10 cellular contexts compared by ENCODE assay signal in the genomic region with DNA sequence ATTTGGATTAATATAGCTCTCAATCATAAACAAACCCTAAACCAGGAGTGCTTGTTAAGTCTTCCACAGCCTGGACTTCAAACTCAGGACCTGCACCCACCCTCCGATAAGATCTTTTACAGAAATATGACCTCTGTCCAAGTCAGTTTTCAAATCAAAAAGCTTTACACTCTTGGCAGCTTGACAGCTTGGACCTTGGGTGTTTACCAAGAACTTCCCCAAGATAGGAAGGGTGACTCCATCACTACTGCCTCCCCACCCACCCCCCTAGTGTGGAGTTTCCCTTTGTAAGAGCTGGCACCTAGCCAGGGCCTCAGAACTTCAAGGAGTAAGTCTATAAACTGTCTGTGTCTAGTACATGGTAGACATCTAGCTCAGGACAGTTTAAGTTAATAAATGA. TPM values are rescaled to one million over a fixed set of nuclear protein-coding genes. Genes with fewer than 3 reads are reported as not detected.
DNase-seq lines count a peak whose midpoint lies in the region; ATAC-seq and TF ChIP-seq lines count a peak whose summit lies in the region.
"Had no signal": no experiment of that assay in that cellular context is flagged by ENCODE, and none has a peak within 500 bp of the region (broad histone marks: within the 10 kb centered on the region; RNA-seq: fewer than 3 reads in every experiment).

No MANE protein-coding gene starts in this region.

- peaks cover 57% of the 10 kb centered on the region for H3K4me1 Mint-ChIP-seq in Calu3 (ENCODE audit: low read depth, unreplicated experiment)

- no peaks in the 10 kb centered on the region for H3K27me3 ChIP-seq in SK-N-SH (ENCODE audit: insufficient read depth)
- H3K27me3 ChIP-seq in ovary: no peaks in the 10 kb centered on the region

- no peak for TF ChIP-seq RAD21 in SK-N-SH (IDR thresholded peaks at IDR 0.05; ENCODE audit: low read length)

- H4K20me1 ChIP-seq in SK-N-SH (ENCODE audit: insufficient read depth): peaks cover 96% of the 10 kb centered on the region

- no peaks in the 10 kb centered on the region for H3K27me3 Mint-ChIP-seq in Calu3 (ENCODE audit: unreplicated experiment)

- peaks cover 74% of the 10 kb centered on the region for H3F3A ChIP-seq in SK-N-SH (replicated peaks; ENCODE audit: insufficient read depth)

- CTCF ChIA-PET in Calu3 (lab: Charles Lee): interaction anchor here (0.6 to 3.1 kb wide), 9 partner anchors 9 to 367 kb away, joined by 3 to 15 read pairs (median 5); a partner anchor contains a TSS
- CTCF ChIA-PET in SK-N-SH (lab: Yijun Ruan, JAX): interaction anchor here (0.8 to 9.3 kb wide), 10 partner anchors 8 to 146 kb away, joined by 3 to 56 read pairs (median 4); a partner anchor contains a TSS

- H3K27ac Mint-ChIP-seq in Calu3 (ENCODE audit: unreplicated experiment): no peak overlapping the region
- H3K27ac Mint-ChIP-seq: CD8-positive, alpha-beta T cell had no signal

- H3K36me3 Mint-ChIP-seq in Calu3 (ENCODE audit: insufficient read depth, unreplicated experiment): peaks cover 7% of the 10 kb centered on the region
- H3K36me3 Mint-ChIP-seq: CD8-positive, alpha-beta T cell had no signal

- H3K36me3 ChIP-seq in SK-N-SH (replicated peaks in 1 of 2; ENCODE audit: control insufficient read depth in 1 of 2, insufficient read depth in 2 of 2, low read length in 1 of 2) (peaks cover 22 to 60% of the 10 kb centered on the region in 2 experiments), ovary (no peaks in the 10 kb centered on the region)

- intact Hi-C loops in Calu3 (cut with micrococcal nuclease; ENCODE audit: unreplicated experiment): loop anchor here (5.0 kb wide), 1 partner anchor 40 kb away; no protein-coding TSS in a partner anchor
- intact Hi-C loops in ovary (cut with DNase I): no loop called here

- peak; percentile 70 for DNase-seq in Calu3
- DNase-seq in SK-N-SH: no peak
- peak; percentile 91 for DNase-seq in fibroblast of mammary gland (ENCODE audit: low read depth)
- DNase-seq in ovary: peak; percentile 54 to 82 (median 71)
- no peak for DNase-seq in stimulated activated CD4-positive, alpha-beta T cell treated with anti-CD3 and anti-CD28 coated beads, Interleukin-12 subunit alpha, Interleukin-12 subunit beta, amount 100 ng/mL, for 4 hours
- DNase-seq in NCI-H1092 treated with DMSO at 0.1 percent for 48 hours (lab: John Stamatoyannopoulos, UW): no peak
- no peak for DNase-seq in effector CD8-positive, alpha-beta T cell (lab: John Stamatoyannopoulos, UW)
- DNase-seq: CD8-positive, alpha-beta T cell had no signal

- no peaks in the 10 kb centered on the region for H3K9me2 ChIP-seq in SK-N-SH

- TF ChIP-seq EP300 in SK-N-SH (IDR thresholded peaks at IDR 0.05; ENCODE audit: borderline replicate concordance in 1 of 2, low read depth in 1 of 2, low read length in 1 of 2) (peak; percentile 17 to 80; a peak in 1 of 4 replicates), ovary (IDR thresholded peaks at IDR 0.05) (no peak)

- H3K27ac ChIP-seq in SK-N-SH (ENCODE audit: low read depth in 2 of 2, low read length in 1 of 2): peak overlapping the region; percentile 73 to 81
- peak overlapping the region in 1 of 2 donors; percentile 40 for H3K27ac ChIP-seq in ovary
- H3K27ac ChIP-seq: parathyroid adenoma had no signal

- no peak overlapping the region for H3K9ac ChIP-seq in SK-N-SH
- H3K9ac ChIP-seq: parathyroid adenoma had no signal

- H3K4me2 ChIP-seq in SK-N-SH: peak overlapping the region; percentile 71

- H3K4me1 ChIP-seq in SK-N-SH (ENCODE audit: control insufficient read depth in 1 of 2, insufficient read depth in 2 of 2, low read depth in 1 of 2, low read length in 1 of 2) (peaks cover 62 to 74% of the 10 kb centered on the region in 2 experiments), ovary (ENCODE audit: insufficient read depth) (peaks cover 38% of the 10 kb centered on the region)

- H3K9me3 Mint-ChIP-seq in Calu3 (ENCODE audit: low read depth, unreplicated experiment): no peaks in the 10 kb centered on the region
- H3K9me3 Mint-ChIP-seq: CD8-positive, alpha-beta T cell had no signal

- no peak overlapping the region for H3K4me3 ChIP-seq in SK-N-SH (ENCODE audit: low read depth in 2 of 2, low read length in 1 of 2)
- H3K4me3 ChIP-seq in fibroblast of mammary gland (ENCODE audit: control insufficient read depth, low read depth, low read length): no peak overlapping the region
- no peak overlapping the region for H3K4me3 ChIP-seq in ovary

- no peak overlapping the region for H2AFZ ChIP-seq in SK-N-SH (ENCODE audit: low read depth)
- H2AFZ ChIP-seq: parathyroid adenoma had no signal

- peaks cover 97% of the 10 kb centered on the region for H3K79me2 ChIP-seq in SK-N-SH (ENCODE audit: insufficient read depth)
- H3K79me2 ChIP-seq: parathyroid adenoma had no signal

- WGBS in SK-N-SH (ENCODE audit: low lambda C conversion rate): 15% methylated on average over 1 of the region's 1 CpG
- WGBS in ovary, 3 donors: 24 to 31% (median 25%) methylated on average over 1 of the region's 1 CpG

- TF ChIP-seq CTCF in Calu3 (IDR thresholded peaks at IDR 0.05; ENCODE audit: unreplicated experiment) (no peak), SK-N-SH (IDR thresholded peaks at IDR 0.05) (no peak), fibroblast of mammary gland (conservative IDR thresholded peaks at IDR 0.05; ENCODE audit: control insufficient read depth, insufficient read depth, low read depth, low read length) (no peak), ovary (IDR thresholded peaks at IDR 0.05) (no peak)

- POLR2A ChIA-PET in SK-N-SH (lab: Yijun Ruan, JAX): interaction anchor here (0.9 kb wide), 1 partner anchor 10 kb away, joined by 3 read pairs; a partner anchor contains a TSS

- H3K9me3 ChIP-seq in SK-N-SH: no peaks in the 10 kb centered on the region
- no peaks in the 10 kb centered on the region for H3K9me3 ChIP-seq in ovary

- no peak for TF ChIP-seq POLR2A in ovary (IDR thresholded peaks at IDR 0.05)

- H3K4me3 Mint-ChIP-seq in Calu3 (ENCODE audit: low read depth, unreplicated experiment): no peak overlapping the region
- H3K4me3 Mint-ChIP-seq: CD8-positive, alpha-beta T cell had no signal

- no peak for ATAC-seq in HG03097 (IDR thresholded peaks at IDR 0.05; ENCODE audit: low FRiP score, unreplicated experiment)
- ATAC-seq: CD8-positive, alpha-beta T cell had no signal

- BruUV-seq in Calu3 (replicated peaks; lab: Mats Ljungman, UMichigan): no TSS peak

TF ChIP-seq in SK-N-SH, 30 proteins besides CTCF, POLR2A, EP300 and RAD21:
- peak; percentile 81 for TF ChIP-seq TCF12 (IDR thresholded peaks at IDR 0.05)
- TF ChIP-seq, protein P1, sequence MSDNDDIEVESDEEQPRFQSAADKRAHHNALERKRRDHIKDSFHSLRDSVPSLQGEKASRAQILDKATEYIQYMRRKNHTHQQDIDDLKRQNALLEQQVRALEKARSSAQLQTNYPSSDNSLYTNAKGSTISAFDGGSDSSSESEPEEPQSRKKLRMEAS (IDR thresholded peaks at IDR 0.05; ENCODE audit: low read depth): peak; percentile 48; the same call in 1 of the 2 replicates
- TF ChIP-seq RXRA (IDR thresholded peaks at IDR 0.05; ENCODE audit: borderline replicate concordance, low read depth): peak; percentile 83; the same call in 1 of the 2 replicates
- TF ChIP-seq, protein P2, sequence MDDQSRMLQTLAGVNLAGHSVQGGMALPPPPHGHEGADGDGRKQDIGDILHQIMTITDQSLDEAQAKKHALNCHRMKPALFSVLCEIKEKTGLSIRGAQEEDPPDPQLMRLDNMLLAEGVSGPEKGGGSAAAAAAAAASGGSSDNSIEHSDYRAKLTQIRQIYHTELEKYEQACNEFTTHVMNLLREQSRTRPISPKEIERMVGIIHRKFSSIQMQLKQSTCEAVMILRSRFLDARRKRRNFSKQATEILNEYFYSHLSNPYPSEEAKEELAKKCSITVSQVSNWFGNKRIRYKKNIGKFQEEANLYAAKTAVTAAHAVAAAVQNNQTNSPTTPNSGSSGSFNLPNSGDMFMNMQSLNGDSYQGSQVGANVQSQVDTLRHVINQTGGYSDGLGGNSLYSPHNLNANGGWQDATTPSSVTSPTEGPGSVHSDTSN (IDR thresholded peaks at IDR 0.05): peak; percentile 88
- peak; percentile 71; the same call in 1 of the 2 replicates for TF ChIP-seq SIN3A (IDR thresholded peaks at IDR 0.05; ENCODE audit: borderline replicate concordance, low read depth, low read length)
- TF ChIP-seq CHD2 (IDR thresholded peaks at IDR 0.05; ENCODE audit: low read length, partially characterized antibody): no peak
- TF ChIP-seq JUND (IDR thresholded peaks at IDR 0.05): peak; percentile 70
- TF ChIP-seq FOSL2 (IDR thresholded peaks at IDR 0.05; ENCODE audit: borderline replicate concordance, low read depth): 0 out of 2 replicates have a peak, but pooled peaks have one; percentile 29
- no peak for TF ChIP-seq TEAD4 (IDR thresholded peaks at IDR 0.05; ENCODE audit: borderline replicate concordance, insufficient read depth)
- TF ChIP-seq NFIC (IDR thresholded peaks at IDR 0.05; ENCODE audit: borderline replicate concordance): peak; percentile 98
- TF ChIP-seq RFX5 (IDR thresholded peaks at IDR 0.05; ENCODE audit: low read length): no peak
- TF ChIP-seq POLR2AphosphoS5 (IDR thresholded peaks at IDR 0.05; ENCODE audit: low read depth, low read length): peak; percentile 69; the same call in 1 of the 2 replicates

RNA-seq across cellular contexts. Expression of a gene that starts 9.6 kb away (rescaled TPM):
- total RNA-seq in Calu3 (2022) (15.6 and 15.7 TPM in 2 replicates), ovary (10 to 100 TPM; 13.8 to 30.8 (median 17.5) TPM)
- polyA plus RNA-seq in SK-N-SH (2012; rRNA removed) (49.2 and 58.4 TPM in 2 replicates), ovary (10 to 100 TPM; 14.7 to 23.0 TPM)
- 40.2 and 48.4 TPM in 2 replicates for polyA plus RNA-seq in SK-N-SH (2012; cell fraction: cytosol; rRNA removed)
- 59.5 and 69.2 TPM in 2 replicates for polyA plus RNA-seq in SK-N-SH (2012; cell fraction: nucleus; rRNA removed)

Comparison
In these comparisons a context has a peak if more than half of its experiments do, and no peak if none do; other contexts are left out.
1. DNase-seq: peak in Calu3 (single experiment), fibroblast of mammary gland (single experiment) and ovary (5 of 5); none in SK-N-SH (single experiment), stimulated activated CD4-positive, alpha-beta T cell treated with anti-CD3 and anti-CD28 coated beads, Interleukin-12 subunit alpha, Interleukin-12 subunit beta, amount 100 ng/mL, for 4 hours (single experiment), NCI-H1092 treated with DMSO at 0.1 percent for 48 hours (single experiment) and effector CD8-positive, alpha-beta T cell (single experiment).